1 cellular context compared by ENCODE assay signal in genomic region chr16:84571506-84571905, GRCh38.
TF ChIP-seq lines count a peak whose summit lies in the region.

No MANE protein-coding gene starts in this region.

TF ChIP-seq in GM12878, 131 proteins besides CTCF, POLR2A, EP300 and RAD21:
- TF ChIP-seq SIN3A (IDR thresholded peaks at IDR 0.05; ENCODE audit: low read depth, low read length) (no peak), YBX1 (IDR thresholded peaks at IDR 0.05) (no peak), ASH2L (IDR thresholded peaks at IDR 0.05; ENCODE audit: borderline replicate concordance, low read depth) (no peak), USF2 (IDR thresholded peaks at IDR 0.05; ENCODE audit: borderline replicate concordance, low read depth, low read length) (no peak), CEBPZ (IDR thresholded peaks at IDR 0.05; ENCODE audit: low read depth, low read length) (no peak), BMI1 (IDR thresholded peaks at IDR 0.05; ENCODE audit: borderline replicate concordance) (no peak), ZNF274 (IDR thresholded peaks at IDR 0.05; ENCODE audit: insufficient read depth, insufficient read length) (no peak), JUND (IDR thresholded peaks at IDR 0.05; ENCODE audit: low read depth, low read length) (no peak), STAT1 (conservative IDR thresholded peaks at IDR 0.05) (no peak), EED (IDR thresholded peaks at IDR 0.05; ENCODE audit: low read depth) (no peak), ATF3 (IDR thresholded peaks at IDR 0.05; ENCODE audit: borderline replicate concordance, extremely low read depth, low read depth, low read length) (no peak), IRF5 (IDR thresholded peaks at IDR 0.05; ENCODE audit: borderline replicate concordance) (no peak), DPF2 (IDR thresholded peaks at IDR 0.05) (no peak), IKZF1 (conservative IDR thresholded peaks at IDR 0.05) (no peak), YY1 (IDR thresholded peaks at IDR 0.05; ENCODE audit: low read depth, low read length) (no peak), SPI1 (IDR thresholded peaks at IDR 0.05; ENCODE audit: borderline replicate concordance, insufficient read depth, low read depth, low read length) (no peak), KDM1A (IDR thresholded peaks at IDR 0.05; ENCODE audit: borderline replicate concordance) (no peak)
- TF ChIP-seq, protein P1, sequence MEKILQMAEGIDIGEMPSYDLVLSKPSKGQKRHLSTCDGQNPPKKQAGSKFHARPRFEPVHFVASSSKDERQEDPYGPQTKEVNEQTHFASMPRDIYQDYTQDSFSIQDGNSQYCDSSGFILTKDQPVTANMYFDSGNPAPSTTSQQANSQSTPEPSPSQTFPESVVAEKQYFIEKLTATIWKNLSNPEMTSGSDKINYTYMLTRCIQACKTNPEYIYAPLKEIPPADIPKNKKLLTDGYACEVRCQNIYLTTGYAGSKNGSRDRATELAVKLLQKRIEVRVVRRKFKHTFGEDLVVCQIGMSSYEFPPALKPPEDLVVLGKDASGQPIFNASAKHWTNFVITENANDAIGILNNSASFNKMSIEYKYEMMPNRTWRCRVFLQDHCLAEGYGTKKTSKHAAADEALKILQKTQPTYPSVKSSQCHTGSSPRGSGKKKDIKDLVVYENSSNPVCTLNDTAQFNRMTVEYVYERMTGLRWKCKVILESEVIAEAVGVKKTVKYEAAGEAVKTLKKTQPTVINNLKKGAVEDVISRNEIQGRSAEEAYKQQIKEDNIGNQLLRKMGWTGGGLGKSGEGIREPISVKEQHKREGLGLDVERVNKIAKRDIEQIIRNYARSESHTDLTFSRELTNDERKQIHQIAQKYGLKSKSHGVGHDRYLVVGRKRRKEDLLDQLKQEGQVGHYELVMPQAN (conservative IDR thresholded peaks at IDR 0.05) = no peak
